ENCODE assay signal across 10 cellular contexts in the genomic region with DNA sequence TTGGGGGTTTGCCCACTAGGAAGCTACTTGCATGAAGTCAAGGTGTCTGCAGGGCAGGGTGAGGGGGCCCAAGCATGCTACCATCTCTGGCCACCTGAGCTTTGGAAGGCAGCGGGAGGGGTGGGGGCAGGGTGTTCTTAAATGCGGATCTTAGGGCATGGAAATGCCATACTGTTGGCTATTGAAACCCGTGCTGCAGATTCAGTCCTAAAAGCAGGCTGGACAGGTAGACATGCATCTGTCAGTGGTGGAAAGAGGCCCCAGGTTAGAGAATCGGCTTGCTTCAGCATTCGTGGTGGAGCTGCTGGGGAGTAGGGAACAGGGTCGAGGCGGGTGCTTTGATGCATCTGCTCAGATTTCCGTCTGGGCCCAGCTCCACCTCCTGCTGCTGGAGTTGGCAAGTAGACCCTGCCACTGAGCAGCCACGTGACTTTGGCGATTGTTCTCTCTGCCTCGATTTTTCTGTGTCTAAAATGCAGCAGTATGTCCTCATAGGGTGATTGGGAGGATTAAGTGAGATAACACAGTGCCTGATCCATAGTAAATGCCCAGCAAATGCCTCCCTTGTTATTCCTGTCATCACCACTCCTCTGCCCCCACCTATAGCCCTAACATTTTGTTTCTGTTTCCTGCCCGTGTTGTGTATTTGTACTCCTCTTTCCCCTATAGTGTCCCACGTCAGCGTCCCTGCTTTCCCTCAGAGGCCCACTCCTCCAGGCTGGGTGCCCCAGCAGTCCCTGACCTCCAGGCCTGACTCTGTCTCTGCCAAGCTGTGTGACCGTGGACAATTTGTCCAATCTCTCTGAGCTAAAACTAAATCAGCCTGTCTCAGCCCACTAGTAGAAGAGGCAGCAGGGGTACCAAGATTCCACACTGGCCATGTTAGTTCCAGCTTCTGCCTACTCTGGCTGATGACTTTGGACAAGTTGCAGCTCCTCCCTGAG. TPM values are rescaled to one million over a fixed set of nuclear protein-coding genes. Genes with fewer than 3 reads are reported as not detected.
A peak's percentile ranks its signal among the peaks of the same experiment; 100 is the strongest.
DNase-seq lines count a peak whose midpoint lies in the region; ATAC-seq, FAIRE-seq and TF ChIP-seq lines count a peak whose summit lies in the region.
"Had no signal": no experiment of that assay in that cellular context is flagged by ENCODE, and none has a peak within 500 bp of the region (broad histone marks: within the 10 kb centered on the region; RNA-seq: fewer than 3 reads in every experiment).

No MANE protein-coding gene starts in this region.

- H3K4me1 ChIP-seq in KMS-11 (ENCODE audit: low read depth, poor library complexity, severe bottlenecking) (peaks cover 49% of the 10 kb centered on the region), astrocyte (ENCODE audit: insufficient read depth, low read length) (peaks cover 59% of the 10 kb centered on the region), right atrium auricular region (peaks cover 0 to 100% of the 10 kb centered on the region in 2 donors), small intestine (ENCODE audit: control insufficient read depth in 2 of 2, insufficient read depth in 1 of 2, low read depth in 1 of 2, low read length in 1 of 2) (peaks cover 32 to 33% of the 10 kb centered on the region in 2 donors)

- CTCF ChIA-PET in activated CD4-positive, alpha-beta T cell treated with anti-CD3 and anti-CD28 coated beads, Interleukin-2, amount 10 ng/mL, durations not matched to agents 7 days and 5 days (lab: Charles Lee): interaction anchor here (1.5 to 2.2 kb wide), 2 partner anchors 11 to 14 kb away, joined by 3 to 5 read pairs; no protein-coding TSS in a partner anchor

- H3K27ac Mint-ChIP-seq in astrocyte (ENCODE audit: unreplicated experiment) (peak overlapping the region; percentile 43), immature natural killer cell (peak overlapping the region in 3 of 6 donors; percentile 11 to 59 (median 12))
- H3K27ac Mint-ChIP-seq in activated CD4-positive, alpha-beta T cell treated with anti-CD3 and anti-CD28 coated beads, Interleukin-2, amount 10 ng/mL, durations not matched to agents 7 days and 5 days: no peak overlapping the region

- H3K4me3 Mint-ChIP-seq in astrocyte (ENCODE audit: unreplicated experiment): peak overlapping the region; percentile 66
- no peak overlapping the region for H3K4me3 Mint-ChIP-seq in immature natural killer cell
- no peak overlapping the region for H3K4me3 Mint-ChIP-seq in activated CD4-positive, alpha-beta T cell treated with anti-CD3 and anti-CD28 coated beads, Interleukin-2, amount 10 ng/mL, durations not matched to agents 7 days and 5 days

- H3K4me1 Mint-ChIP-seq in astrocyte (ENCODE audit: low read depth, unreplicated experiment): peaks cover 69% of the 10 kb centered on the region
- H3K4me1 Mint-ChIP-seq in immature natural killer cell: peaks cover 65% of the 10 kb centered on the region in 2 donors
- peaks cover 75% of the 10 kb centered on the region for H3K4me1 Mint-ChIP-seq in activated CD4-positive, alpha-beta T cell treated with anti-CD3 and anti-CD28 coated beads, Interleukin-2, amount 10 ng/mL, durations not matched to agents 7 days and 5 days

- 34 to 44% (median 36%) methylated on average over 15 of the region's 15 CpGs for WGBS in small intestine, 3 donors

- H3K9ac ChIP-seq in KMS-11 (no peak overlapping the region), astrocyte (ENCODE audit: low read length) (peak overlapping the region; percentile 49)

- no peak overlapping the region for H3K27ac ChIP-seq in KMS-11
- H3K27ac ChIP-seq in astrocyte (ENCODE audit: low read depth, low read length): peak overlapping the region; percentile 75
- H3K27ac ChIP-seq in right atrium auricular region: peak overlapping the region; percentile 80 to 83
- H3K27ac ChIP-seq in small intestine (ENCODE audit: low read depth in 1 of 2, low read length in 1 of 2): peak overlapping the region; percentile 56 to 86

- FAIRE-seq in astrocyte (lab: Jason Lieb, UNC) (no peak), small intestine (lab: Jason Lieb, UNC) (no peak)

- H3K4me3 ChIP-seq in KMS-11 (IDR thresholded peaks at IDR 0.05; ENCODE audit: insufficient read depth, low read depth, low read length) (no peak overlapping the region), astrocyte (ENCODE audit: insufficient read depth, low read depth, low read length) (no peak overlapping the region), right atrium auricular region (no peak overlapping the region), small intestine (ENCODE audit: low read depth in 1 of 2, low read length in 2 of 2) (no peak overlapping the region)

- peaks cover 95% of the 10 kb centered on the region for H3K79me2 ChIP-seq in KMS-11 (ENCODE audit: insufficient read depth, low read depth)
- peaks cover 99% of the 10 kb centered on the region for H3K79me2 ChIP-seq in astrocyte (ENCODE audit: insufficient read depth, low read length)

- POLR2A ChIA-PET in activated CD4-positive, alpha-beta T cell treated with anti-CD3 and anti-CD28 coated beads, Interleukin-2, amount 10 ng/mL, durations not matched to agents 7 days and 5 days (lab: Charles Lee): no interaction called here

- no peaks in the 10 kb centered on the region for H3K36me3 ChIP-seq in KMS-11 (ENCODE audit: insufficient read depth)
- no peaks in the 10 kb centered on the region for H3K36me3 ChIP-seq in astrocyte (ENCODE audit: insufficient read depth, low read length)
- no peaks in the 10 kb centered on the region for H3K36me3 ChIP-seq in right atrium auricular region
- H3K36me3 ChIP-seq in small intestine (ENCODE audit: control insufficient read depth in 2 of 2, insufficient read depth in 2 of 2, low read length in 2 of 2): no peaks in the 10 kb centered on the region

- no peak for TF ChIP-seq CTCF in KMS-11 (conservative IDR thresholded peaks at IDR 0.05; ENCODE audit: low read depth, low read length)
- TF ChIP-seq CTCF in astrocyte (IDR thresholded peaks at IDR 0.05; ENCODE audit: insufficient read depth, low read depth, low read length): no peak
- no peak for TF ChIP-seq CTCF in right atrium auricular region (IDR thresholded peaks at IDR 0.05)

- H3K9me3 ChIP-seq in astrocyte (ENCODE audit: insufficient read depth, low read depth, low read length) (no peaks in the 10 kb centered on the region), right atrium auricular region (no peaks in the 10 kb centered on the region), small intestine (ENCODE audit: control insufficient read depth, low read depth) (no peaks in the 10 kb centered on the region)

- H2AFZ ChIP-seq in KMS-11 (ENCODE audit: low read depth): no peak overlapping the region
- no peak overlapping the region for H2AFZ ChIP-seq in astrocyte (ENCODE audit: low read depth, low read length)

- H3K36me3 Mint-ChIP-seq in astrocyte (ENCODE audit: low read depth, unreplicated experiment): peaks cover 7% of the 10 kb centered on the region
- no peaks in the 10 kb centered on the region for H3K36me3 Mint-ChIP-seq in immature natural killer cell
- H3K36me3 Mint-ChIP-seq in activated CD4-positive, alpha-beta T cell treated with anti-CD3 and anti-CD28 coated beads, Interleukin-2, amount 10 ng/mL, durations not matched to agents 7 days and 5 days (ENCODE audit: low read depth): peaks cover 6% of the 10 kb centered on the region

- no peaks in the 10 kb centered on the region for H3K9me3 Mint-ChIP-seq in astrocyte (ENCODE audit: unreplicated experiment)
- no peaks in the 10 kb centered on the region for H3K9me3 Mint-ChIP-seq in immature natural killer cell
- H3K9me3 Mint-ChIP-seq in activated CD4-positive, alpha-beta T cell treated with anti-CD3 and anti-CD28 coated beads, Interleukin-2, amount 10 ng/mL, durations not matched to agents 7 days and 5 days: no peaks in the 10 kb centered on the region

- no peaks in the 10 kb centered on the region for H3K27me3 Mint-ChIP-seq in astrocyte (ENCODE audit: low read depth, unreplicated experiment)
- H3K27me3 Mint-ChIP-seq in immature natural killer cell (ENCODE audit: low read depth in 3 of 3): no peaks in the 10 kb centered on the region
- H3K27me3 Mint-ChIP-seq in activated CD4-positive, alpha-beta T cell treated with anti-CD3 and anti-CD28 coated beads, Interleukin-2, amount 10 ng/mL, durations not matched to agents 7 days and 5 days: no peaks in the 10 kb centered on the region

- H3K4me2 ChIP-seq in KMS-11 (peak overlapping the region; percentile 19; the same call in 1 of the 2 replicates), astrocyte (ENCODE audit: low read length) (peak overlapping the region; percentile 88)

- H3K27me3 ChIP-seq in KMS-11 (ENCODE audit: insufficient read depth, low read depth) (no peaks in the 10 kb centered on the region), astrocyte (ENCODE audit: insufficient read depth, low read length) (no peaks in the 10 kb centered on the region), right atrium auricular region (no peaks in the 10 kb centered on the region), small intestine (ENCODE audit: control insufficient read depth in 2 of 2, insufficient read depth in 2 of 2, low read length in 2 of 2) (no peaks in the 10 kb centered on the region)

- peak; percentile 45 for DNase-seq in astrocyte (ENCODE audit: low read depth)
- peak; percentile 63 for DNase-seq in right atrium auricular region (ENCODE audit: low spot score)
- no peak for DNase-seq in small intestine
- no peak for DNase-seq in immature natural killer cell
- no peak for DNase-seq in NCI-H1436 treated with DMSO at 0.1 percent for 48 hours (lab: John Stamatoyannopoulos, UW)
- no peak for DNase-seq in activated CD4-positive, alpha-beta T cell treated with anti-CD3 and anti-CD28 coated beads, Interleukin-2, amount 10 ng/mL, durations not matched to agents 7 days and 5 days
- DNase-seq: NCI-H187 treated with DMSO at 0.1 percent for 48 hours; stimulated activated CD4-positive, alpha-beta T cell treated with anti-CD3 and anti-CD28 coated beads, Interleukin-4, amount 100 ng/mL, for 24 hours had no signal

- H4K20me1 ChIP-seq in KMS-11 (ENCODE audit: insufficient read depth) (peaks cover 3% of the 10 kb centered on the region; the same call in 1 of the 2 replicates), astrocyte (ENCODE audit: insufficient read depth, low read length) (peaks cover 99% of the 10 kb centered on the region)

- ATAC-seq in GM18858 (IDR thresholded peaks at IDR 0.05; ENCODE audit: unreplicated experiment): no peak

RNA-seq across cellular contexts. Expression of a gene that starts 5.8 kb away (rescaled TPM):
- total RNA-seq in astrocyte (29.1 and 29.2 TPM in 2 replicates), right atrium auricular region (10 to 100 TPM; 21.7 to 22.9 TPM)
- polyA plus RNA-seq in small intestine (10 to 100 TPM; 19.5 to 32.4 (median 30.9) TPM), immature natural killer cell (1 to 10 TPM in 1 of 3 donors, under 1 TPM in 1, not detected in 1; 0.37 to 1.1 TPM)
- total RNA-seq in activated CD4-positive, alpha-beta T cell treated with anti-CD3 and anti-CD28 coated beads, Interleukin-2, amount 10 ng/mL, durations not matched to agents 7 days and 5 days: 10 to 100 TPM; 21.1 to 21.7 TPM

RNA-seq across cellular contexts. Expression of a gene that starts 19.7 kb away (rescaled TPM):
- total RNA-seq in astrocyte: 44.8 and 46.0 TPM in 2 replicates
- 10 to 100 TPM; 11.3 to 20.0 TPM for total RNA-seq in right atrium auricular region
- polyA plus RNA-seq in small intestine: 10 to 100 TPM; 33.2 to 49.7 (median 37.6) TPM
- 100 to 1,000 TPM; 120 to 130 (median 123) TPM for polyA plus RNA-seq in immature natural killer cell
- total RNA-seq in activated CD4-positive, alpha-beta T cell treated with anti-CD3 and anti-CD28 coated beads, Interleukin-2, amount 10 ng/mL, durations not matched to agents 7 days and 5 days: 10 to 100 TPM; 27.1 to 30.0 TPM

RNA-seq across cellular contexts. Expression of a gene that starts 22.5 kb away (rescaled TPM):
- total RNA-seq in astrocyte (3.0 and 3.1 TPM in 2 replicates), right atrium auricular region (under 1 TPM in 1 of 2 donors, not detected in 1; 0.43 TPM)
- polyA plus RNA-seq in small intestine (10 to 100 TPM in 1 of 3 donors, 1 to 10 TPM in 2; 4.7 to 10.3 (median 8.6) TPM), immature natural killer cell (10 to 100 TPM in 2 of 3 donors, 1 to 10 TPM in 1; 4.0 to 25.6 (median 12.4) TPM)
- 1 to 10 TPM; 4.0 to 4.1 TPM for total RNA-seq in activated CD4-positive, alpha-beta T cell treated with anti-CD3 and anti-CD28 coated beads, Interleukin-2, amount 10 ng/mL, durations not matched to agents 7 days and 5 days

RNA-seq across cellular contexts. Expression of a gene that starts 59.9 kb away (rescaled TPM):
- total RNA-seq in astrocyte (45.5 and 45.9 TPM in 2 replicates), right atrium auricular region (10 to 100 TPM; 29.6 to 31.3 TPM)
- polyA plus RNA-seq in small intestine (100 to 1,000 TPM in 1 of 3 donors, 10 to 100 TPM in 2; 55.3 to 117 (median 83.5) TPM), immature natural killer cell (1 to 10 TPM; 2.7 to 9.0 (median 2.9) TPM)
- total RNA-seq in activated CD4-positive, alpha-beta T cell treated with anti-CD3 and anti-CD28 coated beads, Interleukin-2, amount 10 ng/mL, durations not matched to agents 7 days and 5 days: 100 to 1,000 TPM; 101 to 109 TPM

Comparison
In these comparisons a context has a peak if more than half of its experiments do, and no peak if none do; other contexts are left out.
1. DNase-seq: peak in astrocyte (single experiment) and right atrium auricular region (single experiment); none in small intestine (single experiment), immature natural killer cell (0 of 3), NCI-H1436 treated with DMSO at 0.1 percent for 48 hours (single experiment) and activated CD4-positive, alpha-beta T cell treated with anti-CD3 and anti-CD28 coated beads, Interleukin-2, amount 10 ng/mL, durations not matched to agents 7 days and 5 days (single experiment).